ENCODE assay signal across 8 cellular contexts in the genomic region with DNA sequence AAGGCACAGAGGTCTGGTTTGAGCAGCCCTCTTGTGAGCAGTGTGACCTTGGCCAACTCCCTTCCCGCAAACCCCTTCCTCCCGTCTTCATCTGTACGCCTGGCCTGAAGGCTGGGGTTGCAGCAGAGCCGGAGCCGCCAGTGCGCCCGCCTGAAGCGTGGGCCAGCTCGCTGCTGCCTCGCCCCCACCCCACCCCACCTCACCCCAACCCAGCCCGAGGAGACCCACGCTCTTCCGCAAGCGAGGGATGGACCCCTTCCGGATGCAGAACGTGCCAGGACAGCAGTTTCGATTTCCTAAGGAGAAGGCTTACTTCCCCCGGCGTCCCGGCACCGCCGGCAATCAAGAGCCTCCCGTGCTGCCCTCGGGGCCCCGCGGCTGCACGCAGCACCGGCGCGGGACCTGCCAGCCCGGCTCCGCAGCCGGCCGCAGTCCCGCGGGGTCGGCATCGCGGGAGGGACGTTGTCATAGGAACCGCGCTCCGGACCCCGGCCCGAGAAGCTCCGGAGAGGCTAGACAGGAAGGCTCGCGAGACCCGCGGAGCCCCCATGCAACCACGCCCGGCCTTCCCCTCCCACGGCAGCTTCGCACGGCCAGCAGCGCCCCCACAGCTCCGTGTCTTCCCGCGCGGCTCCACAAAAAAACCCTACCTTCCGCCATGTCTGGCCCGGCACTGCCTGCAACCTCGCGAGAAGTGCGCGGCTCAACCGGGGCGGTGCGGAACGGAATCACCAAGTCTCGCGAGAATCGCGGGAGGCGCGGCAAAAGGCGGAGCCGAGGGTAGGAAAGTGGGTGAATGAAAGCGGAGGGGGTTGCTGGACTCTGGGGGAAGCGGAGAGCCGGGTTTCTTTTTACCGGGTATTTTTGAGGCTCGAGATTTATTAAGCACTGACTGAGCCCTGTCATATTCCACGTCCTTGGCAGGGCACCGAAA. TPM values are rescaled to one million over a fixed set of nuclear protein-coding genes. Genes with fewer than 3 reads are reported as not detected.
DNase-seq lines count a peak whose midpoint lies in the region; ATAC-seq and TF ChIP-seq lines count a peak whose summit lies in the region.

A gene with protein sequence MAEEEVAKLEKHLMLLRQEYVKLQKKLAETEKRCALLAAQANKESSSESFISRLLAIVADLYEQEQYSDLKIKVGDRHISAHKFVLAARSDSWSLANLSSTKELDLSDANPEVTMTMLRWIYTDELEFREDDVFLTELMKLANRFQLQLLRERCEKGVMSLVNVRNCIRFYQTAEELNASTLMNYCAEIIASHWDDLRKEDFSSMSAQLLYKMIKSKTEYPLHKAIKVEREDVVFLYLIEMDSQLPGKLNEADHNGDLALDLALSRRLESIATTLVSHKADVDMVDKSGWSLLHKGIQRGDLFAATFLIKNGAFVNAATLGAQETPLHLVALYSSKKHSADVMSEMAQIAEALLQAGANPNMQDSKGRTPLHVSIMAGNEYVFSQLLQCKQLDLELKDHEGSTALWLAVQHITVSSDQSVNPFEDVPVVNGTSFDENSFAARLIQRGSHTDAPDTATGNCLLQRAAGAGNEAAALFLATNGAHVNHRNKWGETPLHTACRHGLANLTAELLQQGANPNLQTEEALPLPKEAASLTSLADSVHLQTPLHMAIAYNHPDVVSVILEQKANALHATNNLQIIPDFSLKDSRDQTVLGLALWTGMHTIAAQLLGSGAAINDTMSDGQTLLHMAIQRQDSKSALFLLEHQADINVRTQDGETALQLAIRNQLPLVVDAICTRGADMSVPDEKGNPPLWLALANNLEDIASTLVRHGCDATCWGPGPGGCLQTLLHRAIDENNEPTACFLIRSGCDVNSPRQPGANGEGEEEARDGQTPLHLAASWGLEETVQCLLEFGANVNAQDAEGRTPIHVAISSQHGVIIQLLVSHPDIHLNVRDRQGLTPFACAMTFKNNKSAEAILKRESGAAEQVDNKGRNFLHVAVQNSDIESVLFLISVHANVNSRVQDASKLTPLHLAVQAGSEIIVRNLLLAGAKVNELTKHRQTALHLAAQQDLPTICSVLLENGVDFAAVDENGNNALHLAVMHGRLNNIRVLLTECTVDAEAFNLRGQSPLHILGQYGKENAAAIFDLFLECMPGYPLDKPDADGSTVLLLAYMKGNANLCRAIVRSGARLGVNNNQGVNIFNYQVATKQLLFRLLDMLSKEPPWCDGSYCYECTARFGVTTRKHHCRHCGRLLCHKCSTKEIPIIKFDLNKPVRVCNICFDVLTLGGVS (minus strand): TSS at position 698 of the 934 bp plus-strand sequence. CDS start 38 bp downstream, at position 660.

- peak within 1 kb of the TSS; percentile 92 for H3K4me2 ChIP-seq in DOHH2 (ENCODE audit: low read length)

- H3K9me2 ChIP-seq in DOHH2 (replicated peaks; ENCODE audit: control insufficient read depth, low read length) = no peaks in the 10 kb centered on the region

- H3F3A ChIP-seq in DOHH2 (ENCODE audit: control insufficient read depth, insufficient read depth) = peaks cover 33% of the 10 kb centered on the region

- H3K36me3 Mint-ChIP-seq in natural killer cell treated with Interleukin-12 subunit alpha and Interleukin-12 subunit beta and Interleukin-15 and Interleukin-18, amount 100 ng/mL, for 72 hours = peaks cover 13% of the 10 kb centered on the region

- peaks cover 57% of the 10 kb centered on the region for H3K79me2 ChIP-seq in DOHH2 (ENCODE audit: control insufficient read depth, low read length)

- peak within 1 kb of the TSS; percentile 93 for H3K4me3 Mint-ChIP-seq in natural killer cell treated with Interleukin-12 subunit alpha and Interleukin-12 subunit beta and Interleukin-15 and Interleukin-18, amount 100 ng/mL, for 72 hours

- H3K27ac Mint-ChIP-seq in natural killer cell treated with Interleukin-12 subunit alpha and Interleukin-12 subunit beta and Interleukin-15 and Interleukin-18, amount 100 ng/mL, for 72 hours = peak within 1 kb of the TSS; percentile 80 to 99

- no peaks in the 10 kb centered on the region for H3K27me3 ChIP-seq in DOHH2 (ENCODE audit: control insufficient read depth, low read length)

- ATAC-seq in natural killer cell treated with Interleukin-12 subunit alpha and Interleukin-12 subunit beta and Interleukin-15 and Interleukin-18, amount 100 ng/mL, for 72 hours = peak; percentile 96 to 98

- TF ChIP-seq POLR2A in Raji (IDR thresholded peaks at IDR 0.05; ENCODE audit: insufficient read depth, low read depth, low read length) = peak; percentile 79

- H3K4me3 ChIP-seq in DOHH2 (ENCODE audit: low read length) (peak within 1 kb of the TSS; percentile 92), fibroblast of pulmonary artery (replicated peaks; ENCODE audit: low read depth, low read length) (peak within 1 kb of the TSS; percentile 88)

- peaks cover 29 to 35% of the 10 kb centered on the region in 2 donors for H3K4me1 Mint-ChIP-seq in natural killer cell treated with Interleukin-12 subunit alpha and Interleukin-12 subunit beta and Interleukin-15 and Interleukin-18, amount 100 ng/mL, for 72 hours (ENCODE audit: low read depth in 2 of 2)

- H4K20me1 ChIP-seq in DOHH2 (ENCODE audit: control insufficient read depth, insufficient read depth, low read depth, low read length) = peaks cover 6% of the 10 kb centered on the region; the same call in 1 of the 2 replicates

- DNase-seq in H4 (ENCODE audit: low spot score) (peak; percentile 80), M059J (ENCODE audit: low read depth) (peak; percentile 91), fibroblast of pulmonary artery (ENCODE audit: low read depth) (peak; percentile 95)
- peak; percentile 95 for DNase-seq in activated T-helper 9 cell treated with anti-CD3 and anti-CD28 coated beads, Interleukin-2, amount 50 U/mL, for 16 hours (ENCODE audit: low read depth)
- peak; percentile 98 for DNase-seq in natural killer cell treated with Interleukin-12 subunit alpha and Interleukin-12 subunit beta and Interleukin-15 and Interleukin-18, amount 100 ng/mL, for 72 hours (ENCODE audit: low spot score)
- DNase-seq in stimulated activated naive CD4-positive, alpha-beta T cell treated with Interleukin-2 at 50 U/mL for 16 hours (lab: John Stamatoyannopoulos, UW) = peak; percentile 94

- H3K27me3 Mint-ChIP-seq in natural killer cell treated with Interleukin-12 subunit alpha and Interleukin-12 subunit beta and Interleukin-15 and Interleukin-18, amount 100 ng/mL, for 72 hours = no peaks in the 10 kb centered on the region

- peaks cover 56% of the 10 kb centered on the region for H3K36me3 ChIP-seq in DOHH2 (ENCODE audit: control insufficient read depth, low read length)

- peaks cover 25% of the 10 kb centered on the region for H3K4me1 ChIP-seq in DOHH2 (ENCODE audit: control insufficient read depth, low read length)

- peaks cover 3% of the 10 kb centered on the region for H3K9me3 Mint-ChIP-seq in natural killer cell treated with Interleukin-12 subunit alpha and Interleukin-12 subunit beta and Interleukin-15 and Interleukin-18, amount 100 ng/mL, for 72 hours

- H3K9me3 ChIP-seq in DOHH2 (ENCODE audit: control insufficient read depth, insufficient read depth, low read length) = peaks cover 9% of the 10 kb centered on the region; the same call in 1 of the 2 replicates

- TF ChIP-seq CTCF in DOHH2 (IDR thresholded peaks at IDR 0.05; ENCODE audit: low read depth, low read length, poor library complexity, severe bottlenecking) = peak; percentile 35
- TF ChIP-seq CTCF in fibroblast of pulmonary artery (IDR thresholded peaks at IDR 0.05; ENCODE audit: low read length, missing control alignments) = no peak

- H3K27ac ChIP-seq in DOHH2 (ENCODE audit: low read depth, low read length) = peak within 1 kb of the TSS; percentile 60

RNA-seq across cellular contexts. Expression of the gene that starts here (rescaled TPM):
- total RNA-seq in H4 (2014; rRNA removed; shearing (Covaris generic)) = 12.0 and 17.0 TPM in 2 replicates
- 17.5 and 37.4 TPM in 2 replicates for total RNA-seq in M059J (2014; rRNA removed; shearing (Covaris generic))
- 100 to 1,000 TPM in 1 of 2 donors, 10 to 100 TPM in 1; 67.6 to 107 TPM for total RNA-seq in natural killer cell treated with Interleukin-12 subunit alpha and Interleukin-12 subunit beta and Interleukin-15 and Interleukin-18, amount 100 ng/mL, for 72 hours

Comparison
In these comparisons a context has a peak if more than half of its experiments do, and no peak if none do; other contexts are left out.
1. Peak in every context shown above with its lines: DNase-seq, ATAC-seq, H3K4me3 ChIP-seq and H3K27ac ChIP-seq.